In the genomic region with DNA sequence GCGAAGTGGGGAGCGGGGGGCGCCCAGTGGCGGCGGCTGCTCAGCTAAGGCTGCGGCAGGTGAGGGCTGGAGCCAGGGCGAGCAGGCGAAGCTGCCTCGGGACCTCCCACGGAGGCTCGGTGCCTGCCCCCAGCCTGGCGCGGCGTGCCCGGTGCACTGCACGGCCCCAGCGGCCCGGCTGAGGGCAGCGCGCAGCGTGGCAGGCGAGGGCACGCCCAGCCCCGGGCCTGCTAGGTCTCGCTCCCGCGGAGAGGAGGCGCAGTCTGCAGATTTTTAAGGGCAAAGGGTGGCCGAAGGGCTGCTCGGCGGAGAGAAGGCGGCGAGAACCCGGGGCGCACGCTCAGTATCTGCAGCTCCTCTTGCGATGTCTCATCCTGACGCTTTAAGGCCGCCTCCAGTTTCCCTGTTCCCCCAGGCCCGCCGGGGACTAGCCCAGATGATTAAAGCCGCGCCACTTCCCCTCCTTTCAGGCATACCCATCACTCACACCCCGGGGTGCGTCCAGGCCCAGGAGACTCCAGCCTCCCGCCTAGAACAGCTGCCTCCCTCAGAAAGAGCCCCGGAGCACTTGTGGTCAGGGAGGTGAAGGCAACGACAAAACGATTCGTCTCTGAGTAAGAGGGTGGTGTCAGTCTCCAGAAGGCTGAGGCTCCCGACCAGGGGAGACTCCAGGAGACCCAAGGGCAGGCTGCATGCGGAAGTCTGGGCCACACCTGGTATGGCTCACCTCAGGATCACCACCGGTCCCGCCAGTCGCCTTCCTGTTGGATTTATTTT, we compare ENCODE assay signal across 8 cellular contexts. TPM values are rescaled to one million over a fixed set of nuclear protein-coding genes. Genes with fewer than 3 reads are reported as not detected.
DNase-seq lines count a peak whose midpoint lies in the region; ATAC-seq and TF ChIP-seq lines count a peak whose summit lies in the region.

A gene with protein sequence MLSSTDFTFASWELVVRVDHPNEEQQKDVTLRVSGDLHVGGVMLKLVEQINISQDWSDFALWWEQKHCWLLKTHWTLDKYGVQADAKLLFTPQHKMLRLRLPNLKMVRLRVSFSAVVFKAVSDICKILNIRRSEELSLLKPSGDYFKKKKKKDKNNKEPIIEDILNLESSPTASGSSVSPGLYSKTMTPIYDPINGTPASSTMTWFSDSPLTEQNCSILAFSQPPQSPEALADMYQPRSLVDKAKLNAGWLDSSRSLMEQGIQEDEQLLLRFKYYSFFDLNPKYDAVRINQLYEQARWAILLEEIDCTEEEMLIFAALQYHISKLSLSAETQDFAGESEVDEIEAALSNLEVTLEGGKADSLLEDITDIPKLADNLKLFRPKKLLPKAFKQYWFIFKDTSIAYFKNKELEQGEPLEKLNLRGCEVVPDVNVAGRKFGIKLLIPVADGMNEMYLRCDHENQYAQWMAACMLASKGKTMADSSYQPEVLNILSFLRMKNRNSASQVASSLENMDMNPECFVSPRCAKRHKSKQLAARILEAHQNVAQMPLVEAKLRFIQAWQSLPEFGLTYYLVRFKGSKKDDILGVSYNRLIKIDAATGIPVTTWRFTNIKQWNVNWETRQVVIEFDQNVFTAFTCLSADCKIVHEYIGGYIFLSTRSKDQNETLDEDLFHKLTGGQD (minus strand): TSS at position 158 of the 777 bp plus-strand sequence. CDS start 3,476 bp downstream, outside the sequence.

- H3K4me1 ChIP-seq in DOHH2 (ENCODE audit: control insufficient read depth, low read length) = no peaks in the 10 kb centered on the region
- peaks cover 0 to 20% of the 10 kb centered on the region in 2 donors for H3K4me1 ChIP-seq in muscle layer of duodenum (ENCODE audit: control insufficient read depth in 1 of 2, insufficient read depth in 2 of 2, low read length in 2 of 2)
- H3K4me1 ChIP-seq in thyroid gland = peaks cover 14 to 17% of the 10 kb centered on the region in 2 donors

- TF ChIP-seq CTCF in DOHH2 (IDR thresholded peaks at IDR 0.05; ENCODE audit: low read depth, low read length, poor library complexity, severe bottlenecking) (no peak), activated B cell treated with CpG ODN at 0.5 μM for 24 hours (IDR thresholded peaks at IDR 0.05) (no peak), thyroid gland (IDR thresholded peaks at IDR 0.05) (peak in 4 of 6 experiments; percentile 19 to 39 (median 30))

- H3K27ac Mint-ChIP-seq in activated B cell treated with CpG ODN at 0.5 μM for 24 hours = no peak within 1 kb of the TSS

- peaks cover 30% of the 10 kb centered on the region for H3K27me3 Mint-ChIP-seq in activated B cell treated with CpG ODN at 0.5 μM for 24 hours

- intact Hi-C loops in activated B cell treated with CpG ODN at 0.5 μM for 24 hours (cut with micrococcal nuclease) = no loop called here
- intact Hi-C loops in thyroid gland (cut with DNase I) = no loop called here

- H3K4me2 ChIP-seq in DOHH2 (ENCODE audit: low read length) = peak within 1 kb of the TSS; percentile 10; the same call in 1 of the 2 replicates

- H3F3A ChIP-seq in DOHH2 (ENCODE audit: control insufficient read depth, insufficient read depth) = no peaks in the 10 kb centered on the region

- POLR2A ChIA-PET in activated B cell treated with CpG ODN at 0.5 μM for 24 hours (lab: Charles Lee) = no interaction called here

- H3K27ac ChIP-seq in DOHH2 (ENCODE audit: low read depth, low read length) = no peak within 1 kb of the TSS
- H3K27ac ChIP-seq in muscle layer of duodenum (ENCODE audit: low read length) = peak within 1 kb of the TSS; percentile 75
- peak within 1 kb of the TSS; percentile 63 to 88 (median 72) for H3K27ac ChIP-seq in thyroid gland

- WGBS in thyroid gland, 2 donors = 11 to 79% methylated on average over 5 to 37 of the region's 55 CpGs

- no peaks in the 10 kb centered on the region for H3K9me2 ChIP-seq in DOHH2 (replicated peaks; ENCODE audit: control insufficient read depth, low read length)

- ATAC-seq in activated B cell treated with CpG ODN at 0.5 μM for 24 hours (ENCODE audit: low read depth) (no peak), esophagus mucosa (peak; percentile 89)

- H3K36me3 ChIP-seq in DOHH2 (ENCODE audit: control insufficient read depth, low read length) (no peaks in the 10 kb centered on the region), muscle layer of duodenum (ENCODE audit: control insufficient read depth in 1 of 2, insufficient read depth in 2 of 2, low read length in 2 of 2) (no peaks in the 10 kb centered on the region), thyroid gland (no peaks in the 10 kb centered on the region)

- CTCF ChIA-PET in activated B cell treated with CpG ODN at 0.5 μM for 24 hours (lab: Charles Lee) = no interaction called here

- H4K20me1 ChIP-seq in DOHH2 (ENCODE audit: control insufficient read depth, insufficient read depth, low read depth, low read length) = no peaks in the 10 kb centered on the region

- H3K4me3 ChIP-seq in DOHH2 (ENCODE audit: low read length) (no peak within 1 kb of the TSS), muscle layer of duodenum (ENCODE audit: low read depth in 1 of 2, low read length in 2 of 2) (peak within 1 kb of the TSS; percentile 77 to 89), thyroid gland (replicated peaks in 1 of 3) (peak within 1 kb of the TSS; percentile 12 to 48 (median 40))

- H3K36me3 Mint-ChIP-seq in activated B cell treated with CpG ODN at 0.5 μM for 24 hours (ENCODE audit: low read depth) = no peaks in the 10 kb centered on the region

- peak; percentile 39 for DNase-seq in H4 (ENCODE audit: low spot score)
- peak; percentile 43 to 97 (median 96) for DNase-seq in NCI-H1417 (lab: John Stamatoyannopoulos, UW)
- no peak for DNase-seq in activated B cell treated with CpG ODN at 0.5 μM for 24 hours
- peak; percentile 76 to 84 for DNase-seq in thyroid gland
- no peak for DNase-seq in DMS79 (lab: John Stamatoyannopoulos, UW)

- peak within 1 kb of the TSS; percentile 29 for H3K4me3 Mint-ChIP-seq in activated B cell treated with CpG ODN at 0.5 μM for 24 hours

- no peaks in the 10 kb centered on the region for H3K79me2 ChIP-seq in DOHH2 (ENCODE audit: control insufficient read depth, low read length)

- H3K4me1 Mint-ChIP-seq in activated B cell treated with CpG ODN at 0.5 μM for 24 hours = peaks cover 9% of the 10 kb centered on the region

- H3K9me3 ChIP-seq in DOHH2 (ENCODE audit: control insufficient read depth, insufficient read depth, low read length) = no peaks in the 10 kb centered on the region
- no peaks in the 10 kb centered on the region for H3K9me3 ChIP-seq in muscle layer of duodenum (ENCODE audit: control insufficient read depth in 1 of 2, low read length in 2 of 2)
- H3K9me3 ChIP-seq in thyroid gland = no peaks in the 10 kb centered on the region

- TF ChIP-seq POLR2A in thyroid gland (IDR thresholded peaks at IDR 0.05) = peak in 1 of 2 donors; percentile 76

- peaks cover 30% of the 10 kb centered on the region for H3K27me3 ChIP-seq in DOHH2 (ENCODE audit: control insufficient read depth, low read length)
- peaks cover 4% of the 10 kb centered on the region for H3K27me3 ChIP-seq in muscle layer of duodenum (ENCODE audit: low read depth, low read length)
- no peaks in the 10 kb centered on the region for H3K27me3 ChIP-seq in thyroid gland

- peaks cover 1% of the 10 kb centered on the region for H3K9me3 Mint-ChIP-seq in activated B cell treated with CpG ODN at 0.5 μM for 24 hours

RNA-seq across cellular contexts. Expression of the gene that starts here (rescaled TPM):
- 0.56 and 1.6 TPM in 2 replicates for total RNA-seq in H4 (2014; rRNA removed; shearing (Covaris generic))
- total RNA-seq in activated B cell treated with CpG ODN at 0.5 μM for 24 hours (0.56 TPM in 1 of 2 replicates, not detected in the other), esophagus mucosa (34.0 TPM), thyroid gland (10 to 100 TPM in 1 of 4 donors, 1 to 10 TPM in 3; 6.6 to 11.6 (median 7.5) TPM)

Comparison
In these comparisons a context has a peak if more than half of its experiments do, and no peak if none do; other contexts are left out.
1. CTCF ChIP-seq: peak in thyroid gland (4 of 6); none in DOHH2 (single experiment) and activated B cell treated with CpG ODN at 0.5 μM for 24 hours (single experiment).
2. DNase-seq: peak in H4 (single experiment), NCI-H1417 (3 of 3) and thyroid gland (2 of 2); none in activated B cell treated with CpG ODN at 0.5 μM for 24 hours (single experiment) and DMS79 (single experiment).